In genomic region chr12:125340791-125341190, GRCh38 we compare ENCODE assay signal across 11 cellular contexts.
DNase-seq lines count a peak whose midpoint lies in the region; ATAC-seq and TF ChIP-seq lines count a peak whose summit lies in the region.
"Had no signal": no experiment of that assay in that cellular context is flagged by ENCODE, and none has a peak within 500 bp of the region (broad histone marks: within the 10 kb centered on the region; RNA-seq: fewer than 3 reads in every experiment).

No MANE protein-coding gene starts in this region.

- peaks cover 10% of the 10 kb centered on the region for H3K27me3 Mint-ChIP-seq in activated T-cell treated with anti-CD3 and anti-CD28 coated beads, Interleukin-2, amount 50 U/mL, for 4 hours (ENCODE audit: low read depth)

- H3K4me3 ChIP-seq in BE2C (ENCODE audit: low read depth, low read length) = no peak overlapping the region

- peaks cover 3% of the 10 kb centered on the region for H3K27me3 ChIP-seq in BE2C

- no peaks in the 10 kb centered on the region for H3K36me3 ChIP-seq in BE2C
- H3K36me3 ChIP-seq: neutrophil had no signal

- no peaks in the 10 kb centered on the region for H3K36me3 Mint-ChIP-seq in activated T-cell treated with anti-CD3 and anti-CD28 coated beads, Interleukin-2, amount 50 U/mL, for 4 hours (ENCODE audit: insufficient read depth)

- H3K9me3 Mint-ChIP-seq in activated T-cell treated with anti-CD3 and anti-CD28 coated beads, Interleukin-2, amount 50 U/mL, for 4 hours = no peaks in the 10 kb centered on the region
- H3K9me3 Mint-ChIP-seq: activated B cell treated with CpG ODN at 0.5 μM for 24 hours had no signal

- no peak overlapping the region for H3K4me3 Mint-ChIP-seq in activated T-cell treated with anti-CD3 and anti-CD28 coated beads, Interleukin-2, amount 50 U/mL, for 4 hours
- H3K4me3 Mint-ChIP-seq: activated B cell treated with CpG ODN at 0.5 μM for 24 hours had no signal

- no peak for TF ChIP-seq CTCF in BE2C (IDR thresholded peaks at IDR 0.05; ENCODE audit: low read depth, low read length)

- no peaks in the 10 kb centered on the region for H3K4me1 Mint-ChIP-seq in activated T-cell treated with anti-CD3 and anti-CD28 coated beads, Interleukin-2, amount 50 U/mL, for 4 hours (ENCODE audit: low read depth)
- H3K4me1 Mint-ChIP-seq: activated B cell treated with CpG ODN at 0.5 μM for 24 hours had no signal

- intact Hi-C loops in sciatic nerve (cut with DNase I) = no loop called here

- H3K9me3 ChIP-seq in BE2C = no peaks in the 10 kb centered on the region
- H3K9me3 ChIP-seq: neutrophil had no signal

- DNase-seq in GOT3 (lab: John Stamatoyannopoulos, UW) (peak; percentile 7), glomerular endothelial cell (ENCODE audit: extremely low read depth, low read depth, low spot score) (peak; percentile 9), sciatic nerve (ENCODE audit: low spot score) (no peak), BE2C (no peak), HuH-7.5 (ENCODE audit: low spot score) (no peak)
- DNase-seq in activated T-cell treated with anti-CD3 and anti-CD28 coated beads, Interleukin-2, amount 50 U/mL, for 4 hours = no peak
- DNase-seq: activated B cell treated with CpG ODN at 0.5 μM for 24 hours, NCI-H1417 treated with DMSO at 0.1 percent for 48 hours had no signal

- no peaks in the 10 kb centered on the region for H3K4me1 ChIP-seq in BE2C

- peak; percentile 69 for ATAC-seq in SK-N-SH treated with all-trans-retinoic acid at 6 μM for 48 hours
- peak; percentile 85 for ATAC-seq in sciatic nerve
- ATAC-seq in activated T-cell treated with anti-CD3 and anti-CD28 coated beads, Interleukin-2, amount 50 U/mL, for 4 hours = no peak
- no peak for ATAC-seq in GM21447 (IDR thresholded peaks at IDR 0.05; ENCODE audit: unreplicated experiment)

TF ChIP-seq in SK-N-SH treated with all-trans-retinoic acid at 6 μM for 48 hours, 23 proteins besides CTCF, POLR2A, EP300 and RAD21:
- TF ChIP-seq CSRNP3 (CRISPR knock-in tag; IDR thresholded peaks at IDR 0.05) = no peak
- no peak for TF ChIP-seq ISL1 (CRISPR knock-in tag; IDR thresholded peaks at IDR 0.05)
- no peak for TF ChIP-seq ZNF565 (CRISPR knock-in tag; conservative IDR thresholded peaks at IDR 0.05; ENCODE audit: low read depth)
- TF ChIP-seq PATZ1 (CRISPR knock-in tag; IDR thresholded peaks at IDR 0.05; ENCODE audit: borderline replicate concordance) = no peak
- no peak for TF ChIP-seq GLIS3 (CRISPR knock-in tag; IDR thresholded peaks at IDR 0.05)
- no peak for TF ChIP-seq ESRRG (CRISPR knock-in tag; IDR thresholded peaks at IDR 0.05)
- TF ChIP-seq CSDC2 (CRISPR knock-in tag; IDR thresholded peaks at IDR 0.05) = no peak

Comparison
In these comparisons a context has a peak if more than half of its experiments do, and no peak if none do; other contexts are left out.
1. DNase-seq: peak in GOT3 (single experiment) and glomerular endothelial cell (single experiment); none in sciatic nerve (single experiment), activated T-cell treated with anti-CD3 and anti-CD28 coated beads, Interleukin-2, amount 50 U/mL, for 4 hours (single experiment), BE2C (single experiment) and HuH-7.5 (single experiment).
2. ATAC-seq: peak in SK-N-SH treated with all-trans-retinoic acid at 6 μM for 48 hours (single experiment) and sciatic nerve (single experiment); none in activated T-cell treated with anti-CD3 and anti-CD28 coated beads, Interleukin-2, amount 50 U/mL, for 4 hours (0 of 2) and GM21447 (single experiment).